In genomic region chr14:66477567-66477966, GRCh38 we compare ENCODE assay signal across 22 cellular contexts. TPM values are rescaled to one million over a fixed set of nuclear protein-coding genes. Genes with fewer than 3 reads are reported as not detected.
"Had no signal": no experiment of that assay in that cellular context is flagged by ENCODE, and none has a peak within 500 bp of the region (broad histone marks: within the 10 kb centered on the region; RNA-seq: fewer than 3 reads in every experiment).

No MANE protein-coding gene starts in this region.

- ATAC-seq: activated CD4-positive, CD25-positive, alpha-beta regulatory T cell treated with anti-CD3 and anti-CD28 coated beads, Interleukin-2, amount 50 U/mL, for 24 hours; activated T-cell treated with anti-CD3 and anti-CD28 coated beads, Interleukin-2, amount 50 U/mL, for 72 hours; heart left ventricle; left cardiac atrium; natural killer cell treated with Interleukin-12 subunit alpha and Interleukin-12 subunit beta and Interleukin-15 and Interleukin-18, amount 100 ng/mL, for 72 hours; stimulated activated naive CD8-positive, alpha-beta T cell treated with anti-CD3 and anti-CD28 coated beads, Interleukin-15, Interleukin-2, amounts not matched to agents 100 U/mL and 50 U/mL, for 24 hours; upper lobe of right lung had no signal

- FAIRE-seq: bronchial epithelial cell had no signal

- DNase-seq: activated CD4-positive, alpha-beta memory T cell treated with anti-CD3 and anti-CD28 coated beads, Interleukin-2, amount 10 ng/mL, durations not matched to agents 7 days and 5 days; activated CD4-positive, alpha-beta T cell treated with anti-CD3 and anti-CD28 coated beads, Interleukin-2, amount 10 ng/mL, durations not matched to agents 24 days and 14 days; activated effector memory CD4-positive, alpha-beta T cell treated with Interleukin-2 at 50 U/mL for 16 hours; activated naive CD4-positive, alpha-beta T cell treated with anti-CD3 and anti-CD28 coated beads for 36 hours; activated naive CD8-positive, alpha-beta T cell treated with anti-CD3 and anti-CD28 coated beads, Interleukin-2, amount 10 ng/mL, durations not matched to agents 7 days and 5 days; activated T-cell treated with anti-CD3 and anti-CD28 coated beads, Interleukin-2, amount 50 U/mL, for 72 hours; heart left ventricle; islet precursor cell; left cardiac atrium; stimulated activated CD4-positive, alpha-beta T cell treated with anti-CD3 and anti-CD28 coated beads, Interleukin-2, amount 100 ng/mL, for 48 hours; stimulated activated naive CD8-positive, alpha-beta T cell treated with anti-CD3 and anti-CD28 coated beads, Interleukin-15, Interleukin-2, amounts not matched to agents 100 U/mL and 50 U/mL, for 24 hours; T1000; thyroid gland; upper lobe of right lung had no signal

RNA-seq across cellular contexts. Expression of gene CCDC196, which starts 8.6 kb away (rescaled TPM):
- total RNA-seq: activated CD4-positive, alpha-beta memory T cell treated with anti-CD3 and anti-CD28 coated beads, Interleukin-2, amount 10 ng/mL, durations not matched to agents 7 days and 5 days; activated CD4-positive, alpha-beta T cell treated with anti-CD3 and anti-CD28 coated beads, Interleukin-2, amount 10 ng/mL, durations not matched to agents 24 days and 14 days; activated naive CD4-positive, alpha-beta T cell treated with anti-CD3 and anti-CD28 coated beads for 36 hours; activated naive CD8-positive, alpha-beta T cell treated with anti-CD3 and anti-CD28 coated beads, Interleukin-2, amount 10 ng/mL, durations not matched to agents 7 days and 5 days; activated T-cell treated with anti-CD3 and anti-CD28 coated beads, Interleukin-2, amount 50 U/mL, for 72 hours; bronchial epithelial cell; epithelial cell of proximal tubule; fibroblast of villous mesenchyme; heart left ventricle; left cardiac atrium; lower leg skin; natural killer cell treated with Interleukin-12 subunit alpha and Interleukin-12 subunit beta and Interleukin-15 and Interleukin-18, amount 100 ng/mL, for 72 hours; osteocyte; subcutaneous adipose tissue; thyroid gland; upper lobe of right lung had no signal
